In the genomic region with DNA sequence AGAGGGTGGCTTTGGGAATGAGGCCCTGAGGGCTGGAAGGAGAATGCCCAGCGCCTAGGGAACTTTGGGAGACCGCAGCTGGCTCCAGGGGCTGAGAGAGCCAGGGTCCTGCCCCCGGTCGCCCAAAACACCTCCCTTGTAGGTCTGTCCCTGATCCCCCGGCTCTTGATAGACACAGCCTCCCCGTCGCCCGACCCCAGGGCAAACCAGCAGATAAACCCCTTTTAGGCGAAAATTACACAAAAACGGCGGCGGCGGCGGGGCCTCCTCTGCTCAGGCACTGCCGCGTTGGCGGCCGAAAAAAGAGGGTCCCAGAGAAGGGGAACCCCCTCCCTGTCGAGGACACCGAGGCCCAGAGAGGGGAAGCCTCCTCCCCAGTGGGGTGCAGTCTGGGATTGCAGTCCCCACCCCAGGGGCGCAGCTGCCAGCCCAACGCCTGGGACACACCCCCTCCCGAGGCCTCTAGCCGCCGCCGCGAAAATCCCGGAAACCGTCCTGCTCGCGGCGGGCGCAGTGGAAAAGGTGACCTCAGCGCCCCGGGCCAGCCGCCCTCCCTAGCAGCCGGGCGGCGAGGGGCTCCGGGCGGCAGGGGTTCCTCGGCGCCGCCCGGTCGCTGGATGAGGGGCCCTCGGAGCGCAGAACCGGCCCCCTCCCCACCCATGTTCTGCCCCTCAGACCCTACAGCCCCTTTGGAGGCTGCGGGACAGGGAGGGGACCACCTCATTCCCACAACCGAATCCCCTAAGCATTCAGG, we compare ENCODE assay signal across 1 cellular context.
TF ChIP-seq lines count a peak whose summit lies in the region.

No MANE protein-coding gene starts in this region.

TF ChIP-seq in GM12878, 131 proteins besides CTCF, POLR2A, EP300 and RAD21:
- no peak for TF ChIP-seq TAF1 (IDR thresholded peaks at IDR 0.05; ENCODE audit: borderline replicate concordance, low read depth, low read length)
- peak; percentile 48 for TF ChIP-seq SUZ12 (IDR thresholded peaks at IDR 0.05; ENCODE audit: unreplicated experiment)
